11 cellular contexts compared by ENCODE assay signal in genomic region chr9:14690986-14691730, GRCh38.
A peak's percentile ranks its signal among the peaks of the same experiment; 100 is the strongest.
DNase-seq lines count a peak whose midpoint lies in the region; ATAC-seq and TF ChIP-seq lines count a peak whose summit lies in the region.
"Had no signal": no experiment of that assay in that cellular context is flagged by ENCODE, and none has a peak within 500 bp of the region (broad histone marks: within the 10 kb centered on the region; RNA-seq: fewer than 3 reads in every experiment).

No MANE protein-coding gene starts in this region.

- H2AFZ ChIP-seq in DND-41 (ENCODE audit: low read depth, low read length): no peak overlapping the region

- H3K9ac ChIP-seq in DND-41 (ENCODE audit: low read depth, low read length) (no peak overlapping the region), endocrine pancreas (ENCODE audit: control insufficient read depth, insufficient read depth, low read length) (no peak overlapping the region)

- H3K27me3 ChIP-seq in DND-41 (ENCODE audit: insufficient read depth, low read length, poor library complexity): no peaks in the 10 kb centered on the region
- no peaks in the 10 kb centered on the region for H3K27me3 ChIP-seq in endocrine pancreas (ENCODE audit: control insufficient read depth, insufficient read depth, low read length)

- no peaks in the 10 kb centered on the region; the same call in 1 of the 2 replicates for H3K36me3 ChIP-seq in DND-41 (ENCODE audit: insufficient read depth, low read length)
- H3K36me3 ChIP-seq in endocrine pancreas (ENCODE audit: control insufficient read depth, insufficient read depth, low read length): no peaks in the 10 kb centered on the region

- H3K9me3 ChIP-seq in DND-41 (ENCODE audit: insufficient read depth, low read length, severe bottlenecking) (no peaks in the 10 kb centered on the region), endocrine pancreas (ENCODE audit: control insufficient read depth, low read length) (no peaks in the 10 kb centered on the region)

- TF ChIP-seq CTCF in DND-41 (IDR thresholded peaks at IDR 0.05; ENCODE audit: borderline replicate concordance, extremely low read depth, low read length, poor library complexity, severe bottlenecking): no peak

- no peak overlapping the region for H3K4me3 ChIP-seq in DND-41 (ENCODE audit: low read depth in 1 of 2, low read length in 2 of 2)
- peak overlapping the region; percentile 25 for H3K4me3 ChIP-seq in endocrine pancreas (ENCODE audit: control insufficient read depth, insufficient read depth, low read length)

- peaks cover 16% of the 10 kb centered on the region for H3K4me1 ChIP-seq in DND-41 (ENCODE audit: insufficient read depth, low read length)
- peaks cover 7% of the 10 kb centered on the region for H3K4me1 ChIP-seq in endocrine pancreas (ENCODE audit: control insufficient read depth, insufficient read depth, low read length)

- no peak overlapping the region for H3K27ac ChIP-seq in DND-41 (ENCODE audit: low read length)

- H3K79me2 ChIP-seq in DND-41 (ENCODE audit: insufficient read depth, low read length): peaks cover 3% of the 10 kb centered on the region

- ATAC-seq in DND-41 (ENCODE audit: insufficient read depth, low read depth) (no peak), HG02840 (IDR thresholded peaks at IDR 0.05; ENCODE audit: low FRiP score, unreplicated experiment) (no peak)

- H4K20me1 ChIP-seq in DND-41 (ENCODE audit: insufficient read depth, low read length): no peaks in the 10 kb centered on the region

- DNase-seq in DND-41 (no peak), MV-4-11 (lab: John Stamatoyannopoulos, UW) (peak; percentile 2), pons (ENCODE audit: low spot score) (peak; percentile 13), Ammon's horn (ENCODE audit: low spot score) (no peak), SKM-1 (lab: John Stamatoyannopoulos, UW; ENCODE audit: unreplicated experiment) (no peak)
- DNase-seq in stimulated activated CD4-positive, alpha-beta T cell treated with anti-CD3 and anti-CD28 coated beads, Interleukin-1b, Interleukin-23, amount 100 ng/mL, for 48 hours: no peak
- DNase-seq: activated gamma-delta T cell, DMS53, NCI-H226 had no signal

- peak overlapping the region; percentile 69; the same call in 1 of the 2 replicates for H3K4me2 ChIP-seq in DND-41 (ENCODE audit: insufficient read depth, low read length)

Comparison
In these comparisons a context has a peak if more than half of its experiments do, and no peak if none do; other contexts are left out.
1. DNase-seq: peak in MV-4-11 (single experiment) and pons (single experiment); none in DND-41 (single experiment), Ammon's horn (single experiment), stimulated activated CD4-positive, alpha-beta T cell treated with anti-CD3 and anti-CD28 coated beads, Interleukin-1b, Interleukin-23, amount 100 ng/mL, for 48 hours (single experiment) and SKM-1 (single experiment).